In genomic region chr18:26978812-26979341, GRCh38 we compare ENCODE assay signal across 11 cellular contexts.
DNase-seq lines count a peak whose midpoint lies in the region; ATAC-seq, FAIRE-seq and TF ChIP-seq lines count a peak whose summit lies in the region.
"Had no signal": no experiment of that assay in that cellular context is flagged by ENCODE, and none has a peak within 500 bp of the region (broad histone marks: within the 10 kb centered on the region; RNA-seq: fewer than 3 reads in every experiment).

No MANE protein-coding gene starts in this region.

- H3F3A ChIP-seq in GM23338 (replicated peaks; ENCODE audit: low read depth), result no peaks in the 10 kb centered on the region

- H2AFZ ChIP-seq in GM23338, result no peak overlapping the region
- no peak overlapping the region for H2AFZ ChIP-seq in HepG2 (ENCODE audit: low read length)

- no peaks in the 10 kb centered on the region for H4K20me1 ChIP-seq in GM23338 (replicated peaks; ENCODE audit: insufficient read depth)
- H4K20me1 ChIP-seq in HepG2 (ENCODE audit: insufficient read depth, low read length), result no peaks in the 10 kb centered on the region

- no peak for TF ChIP-seq EP300 in HepG2 (IDR thresholded peaks at IDR 0.05; ENCODE audit: low read depth in 2 of 2, low read length in 2 of 2)
- no peak for TF ChIP-seq EP300 in HepG2 (CRISPR knock-in tag; IDR thresholded peaks at IDR 0.05; ENCODE audit: borderline replicate concordance)

- no peaks in the 10 kb centered on the region for H3K4me1 ChIP-seq in GM23338 (ENCODE audit: insufficient read depth)
- H3K4me1 ChIP-seq in HepG2 (ENCODE audit: insufficient read depth, low read length), result no peaks in the 10 kb centered on the region
- H3K4me1 ChIP-seq: colonic mucosa, gastroesophageal sphincter, lower lobe of right lung had no signal

- H3K4me1 Mint-ChIP-seq in stimulated activated memory B cell treated with anti-CD40 and anti-IgM and Interleukin-4, amounts not matched to agents 10 μg/mL and 1 μg/mL and 100 μg/mL, for 72 hours, result peaks cover 21% of the 10 kb centered on the region
- peaks cover 11% of the 10 kb centered on the region for H3K4me1 Mint-ChIP-seq in GM23338
- H3K4me1 Mint-ChIP-seq in T-cell, result no peaks in the 10 kb centered on the region

- DNase-seq in GM23338 (ENCODE audit: low spot score) (no peak), HepG2 (ENCODE audit: low spot score) (no peak), T-cell (no peak)
- DNase-seq: colonic mucosa, EL, lower lobe of right lung had no signal

- no peaks in the 10 kb centered on the region for H3K36me3 Mint-ChIP-seq in stimulated activated memory B cell treated with anti-CD40 and anti-IgM and Interleukin-4, amounts not matched to agents 10 μg/mL and 1 μg/mL and 100 μg/mL, for 72 hours
- no peaks in the 10 kb centered on the region for H3K36me3 Mint-ChIP-seq in GM23338 (ENCODE audit: low read depth)
- no peaks in the 10 kb centered on the region for H3K36me3 Mint-ChIP-seq in T-cell

- H3K9ac ChIP-seq in HepG2 (ENCODE audit: insufficient read depth, low read depth, low read length), result no peak overlapping the region

- intact Hi-C loops in HepG2 (cut with micrococcal nuclease; ENCODE audit: unreplicated experiment), result loop anchor here (10.0 kb wide), 1 partner anchor 64 kb away; no protein-coding TSS in a partner anchor

- H3K79me2 ChIP-seq in GM23338 (replicated peaks; ENCODE audit: insufficient read depth) (no peaks in the 10 kb centered on the region), HepG2 (ENCODE audit: insufficient read depth, low read length) (no peaks in the 10 kb centered on the region)

- WGBS in HepG2 (ENCODE audit: low lambda C conversion rate), result 69% methylated on average over 4 of the region's 4 CpGs

- ATAC-seq in GM19023 (IDR thresholded peaks at IDR 0.05; ENCODE audit: unreplicated experiment) (peak; percentile 97), GM21786 (IDR thresholded peaks at IDR 0.05; ENCODE audit: unreplicated experiment) (peak; percentile 97), HG03354 (IDR thresholded peaks at IDR 0.05; ENCODE audit: poor library complexity, severe bottlenecking, unreplicated experiment) (peak; percentile 98), GM23338 (no peak), HepG2 (no peak), T-cell (replicated peaks in 1 of 4) (no peak)
- peak; percentile 77 for ATAC-seq in stimulated activated memory B cell treated with anti-CD40 and anti-IgM and Interleukin-4, amounts not matched to agents 10 μg/mL and 1 μg/mL and 100 μg/mL, for 72 hours
- ATAC-seq: gastroesophageal sphincter, lower lobe of right lung had no signal

- peak overlapping the region; percentile 32 for H3K27ac Mint-ChIP-seq in stimulated activated memory B cell treated with anti-CD40 and anti-IgM and Interleukin-4, amounts not matched to agents 10 μg/mL and 1 μg/mL and 100 μg/mL, for 72 hours
- H3K27ac Mint-ChIP-seq in GM23338 (no peak overlapping the region), T-cell (no peak overlapping the region)

- TF ChIP-seq POLR2A in HepG2 (IDR thresholded peaks at IDR 0.05; ENCODE audit: insufficient read depth in 1 of 2, low read depth in 2 of 2, low read length in 2 of 2), result no peak

- TF ChIP-seq CTCF in GM23338 (conservative IDR thresholded peaks at IDR 0.05; ENCODE audit: low read depth in 2 of 2) (no peak), HepG2 (CRISPR knock-in tag; IDR thresholded peaks at IDR 0.05) (no peak)

- H3K9me3 ChIP-seq in HepG2 (ENCODE audit: low read length), result no peaks in the 10 kb centered on the region
- H3K9me3 ChIP-seq: colonic mucosa, gastroesophageal sphincter, lower lobe of right lung had no signal

- no peaks in the 10 kb centered on the region for H3K36me3 ChIP-seq in GM23338 (ENCODE audit: insufficient read depth)
- no peaks in the 10 kb centered on the region for H3K36me3 ChIP-seq in HepG2 (replicated peaks in 1 of 2; ENCODE audit: control insufficient read depth in 1 of 2, insufficient read depth in 2 of 2, low read length in 2 of 2)
- H3K36me3 ChIP-seq: colonic mucosa, gastroesophageal sphincter, lower lobe of right lung had no signal

- H3K27ac ChIP-seq in GM23338 (ENCODE audit: low read depth) (no peak overlapping the region), HepG2 (ENCODE audit: extremely low read length, insufficient read depth, low read length) (no peak overlapping the region)
- H3K27ac ChIP-seq: colonic mucosa, gastroesophageal sphincter, lower lobe of right lung had no signal

- BruUV-seq in HepG2 (replicated peaks; lab: Mats Ljungman, UMichigan), result no TSS peak

- 0 out of 2 replicates have a peak, but pooled peaks cover 4% of the 10 kb centered on the region for H3K9me2 ChIP-seq in GM23338 (ENCODE audit: insufficient read depth)

- H3K27me3 ChIP-seq in GM23338 (ENCODE audit: insufficient read depth), result no peaks in the 10 kb centered on the region
- H3K27me3 ChIP-seq in HepG2 (ENCODE audit: control insufficient read depth in 1 of 2, insufficient read depth in 2 of 2, low read length in 2 of 2), result no peaks in the 10 kb centered on the region
- H3K27me3 ChIP-seq: colonic mucosa, gastroesophageal sphincter had no signal

- CTCF ChIA-PET in HepG2 (lab: Yijun Ruan, JAX; ENCODE audit: low intra/inter-chr PET ratio, low total read pairs), result no interaction called here
- CTCF ChIA-PET in T-cell (lab: Charles Lee), result no interaction called here

- no peak overlapping the region for H3K4me3 Mint-ChIP-seq in stimulated activated memory B cell treated with anti-CD40 and anti-IgM and Interleukin-4, amounts not matched to agents 10 μg/mL and 1 μg/mL and 100 μg/mL, for 72 hours
- no peak overlapping the region for H3K4me3 Mint-ChIP-seq in GM23338
- no peak overlapping the region for H3K4me3 Mint-ChIP-seq in T-cell

- H3K9me3 Mint-ChIP-seq in stimulated activated memory B cell treated with anti-CD40 and anti-IgM and Interleukin-4, amounts not matched to agents 10 μg/mL and 1 μg/mL and 100 μg/mL, for 72 hours, result peaks cover 2% of the 10 kb centered on the region
- H3K9me3 Mint-ChIP-seq in GM23338 (no peaks in the 10 kb centered on the region), T-cell (no peaks in the 10 kb centered on the region)

- POLR2A ChIA-PET in HepG2 (lab: Yijun Ruan, JAX), result no interaction called here
- POLR2A ChIA-PET in T-cell (lab: Charles Lee), result no interaction called here

- H3K4me2 ChIP-seq in GM23338 (no peak overlapping the region), HepG2 (ENCODE audit: low read depth, low read length) (no peak overlapping the region)

- FAIRE-seq in HepG2 (lab: Jason Lieb, UNC), result no peak

- H3K4me3 ChIP-seq in GM23338 (no peak overlapping the region), HepG2 (replicated peaks in 1 of 3; ENCODE audit: insufficient read depth in 1 of 3, low read depth in 2 of 3, low read length in 3 of 3) (no peak overlapping the region)
- H3K4me3 ChIP-seq: colonic mucosa, gastroesophageal sphincter, lower lobe of right lung had no signal

- in situ Hi-C loops in HepG2 (cut with HindIII; ENCODE audit: extremely low pct_ligation_motif_present, low pct_unique_long_range_greater_than_20kb), result no loop called here

- no peak for TF ChIP-seq RAD21 in HepG2 (CRISPR knock-in tag; IDR thresholded peaks at IDR 0.05)

- no peaks in the 10 kb centered on the region for H3K27me3 Mint-ChIP-seq in stimulated activated memory B cell treated with anti-CD40 and anti-IgM and Interleukin-4, amounts not matched to agents 10 μg/mL and 1 μg/mL and 100 μg/mL, for 72 hours
- no peaks in the 10 kb centered on the region for H3K27me3 Mint-ChIP-seq in GM23338 (ENCODE audit: insufficient read depth, low read depth, poor library complexity)
- no peaks in the 10 kb centered on the region for H3K27me3 Mint-ChIP-seq in T-cell

TF ChIP-seq in GM23338, 12 proteins besides CTCF, POLR2A, EP300 and RAD21 (continues in another document):
- no peak for TF ChIP-seq JUNB (IDR thresholded peaks at IDR 0.05; ENCODE audit: unreplicated experiment)
- TF ChIP-seq EZH2 (IDR thresholded peaks at IDR 0.05; ENCODE audit: low read depth, unreplicated experiment), result no peak
- TF ChIP-seq EZH2phosphoT487 (IDR thresholded peaks at IDR 0.05; ENCODE audit: unreplicated experiment), result no peak
- TF ChIP-seq ZNF331 (CRISPR knock-in tag; IDR thresholded peaks at IDR 0.05; ENCODE audit: low read depth), result no peak

TF ChIP-seq in HepG2, 621 proteins besides CTCF, POLR2A, EP300 and RAD21:
- TF ChIP-seq ZFP36L1 (CRISPR knock-in tag; IDR thresholded peaks at IDR 0.05) (no peak), ARNT (IDR thresholded peaks at IDR 0.05) (no peak), MXD1 (CRISPR knock-in tag; IDR thresholded peaks at IDR 0.05) (no peak), SRSF4 (IDR thresholded peaks at IDR 0.05; ENCODE audit: low read depth, low read length, poor library complexity, severe bottlenecking) (no peak)

Comparison
In these comparisons a context has a peak if more than half of its experiments do, and no peak if none do; other contexts are left out.
1. ATAC-seq: peak in GM19023 (single experiment), GM21786 (single experiment), HG03354 (single experiment) and stimulated activated memory B cell treated with anti-CD40 and anti-IgM and Interleukin-4, amounts not matched to agents 10 μg/mL and 1 μg/mL and 100 μg/mL, for 72 hours (single experiment); none in GM23338 (single experiment), HepG2 (single experiment) and T-cell (0 of 4).